In the genomic region with DNA sequence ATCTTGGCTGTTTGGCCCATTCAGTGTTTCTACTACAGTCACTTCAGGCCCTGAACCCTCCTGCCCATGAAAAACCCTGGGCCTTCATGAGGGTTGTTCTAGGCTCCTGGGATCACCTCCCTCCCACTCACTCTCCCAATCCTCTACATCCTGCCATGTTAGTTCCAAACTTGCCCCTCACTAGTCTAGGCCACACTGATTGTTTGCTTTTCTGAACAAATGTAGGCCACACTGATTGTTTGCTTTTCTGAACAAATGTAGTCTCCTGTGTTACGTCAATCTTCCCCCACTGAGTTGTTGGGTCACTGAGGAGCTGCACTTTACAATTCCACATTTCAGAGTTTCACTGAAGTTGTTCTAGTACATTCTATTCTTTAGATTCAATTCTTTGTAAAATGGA, we compare ENCODE assay signal across 24 cellular contexts. TPM values are rescaled to one million over a fixed set of nuclear protein-coding genes. Genes with fewer than 3 reads are reported as not detected.
DNase-seq lines count a peak whose midpoint lies in the region; ATAC-seq, FAIRE-seq and TF ChIP-seq lines count a peak whose summit lies in the region.
"Had no signal": no experiment of that assay in that cellular context is flagged by ENCODE, and none has a peak within 500 bp of the region (broad histone marks: within the 10 kb centered on the region; RNA-seq: fewer than 3 reads in every experiment).

No MANE protein-coding gene starts in this region.

- peak overlapping the region; percentile 21; the same call in 1 of the 2 replicates for H3K27ac Mint-ChIP-seq in GM23338
- H3K27ac Mint-ChIP-seq in stimulated activated memory B cell treated with anti-CD40 and anti-IgM and Interleukin-4, amounts not matched to agents 10 μg/mL and 1 μg/mL and 100 μg/mL, for 72 hours = no peak overlapping the region
- H3K27ac Mint-ChIP-seq: activated CD4-positive, alpha-beta T cell treated with anti-CD3 and anti-CD28 coated beads, Interleukin-2, amount 10 ng/mL, durations not matched to agents 24 days and 14 days; activated CD8-positive, alpha-beta memory T cell treated with anti-CD3 and anti-CD28 coated beads, Interleukin-2, amount 10 ng/mL, durations not matched to agents 7 days and 5 days; activated naive CD4-positive, alpha-beta T cell treated with anti-CD3 and anti-CD28 coated beads, Interleukin-2, amount 50 U/mL, for 24 hours had no signal

- H3K27ac ChIP-seq in GM23338 (ENCODE audit: low read depth) (0 out of 2 replicates have a peak overlapping the region, but pooled peaks have one; percentile 20), SJCRH30 (no peak overlapping the region), pancreas (peak overlapping the region in 1 of 4 donors; percentile 31)
- H3K27ac ChIP-seq: epithelial cell of prostate had no signal

- ATAC-seq in GM23338 = no peak
- ATAC-seq in left colon = peak; percentile 44
- peak; percentile 13 to 74 (median 36) for ATAC-seq in pancreas
- no peak for ATAC-seq in stimulated activated memory B cell treated with anti-CD40 and anti-IgM and Interleukin-4, amounts not matched to agents 10 μg/mL and 1 μg/mL and 100 μg/mL, for 72 hours
- ATAC-seq: activated CD8-positive, alpha-beta memory T cell treated with anti-CD3 and anti-CD28 coated beads, Interleukin-2, amount 10 ng/mL, durations not matched to agents 7 days and 5 days; stimulated activated naive CD8-positive, alpha-beta T cell treated with anti-CD3 and anti-CD28 coated beads, Interleukin-15, Interleukin-2, amounts not matched to agents 100 U/mL and 50 U/mL, for 24 hours had no signal

- H3K36me3 Mint-ChIP-seq in GM23338 (ENCODE audit: low read depth) = no peaks in the 10 kb centered on the region
- peaks cover 13% of the 10 kb centered on the region for H3K36me3 Mint-ChIP-seq in stimulated activated memory B cell treated with anti-CD40 and anti-IgM and Interleukin-4, amounts not matched to agents 10 μg/mL and 1 μg/mL and 100 μg/mL, for 72 hours

- no peaks in the 10 kb centered on the region for H3K4me1 Mint-ChIP-seq in GM23338
- no peaks in the 10 kb centered on the region for H3K4me1 Mint-ChIP-seq in stimulated activated memory B cell treated with anti-CD40 and anti-IgM and Interleukin-4, amounts not matched to agents 10 μg/mL and 1 μg/mL and 100 μg/mL, for 72 hours

- FAIRE-seq in pancreas (lab: Jason Lieb, UNC) = no peak
- FAIRE-seq: H54 had no signal

- 27% methylated on average over 1 of the region's 1 CpG for WGBS in pancreas, 2 donors

- no peaks in the 10 kb centered on the region for H3K9me3 Mint-ChIP-seq in GM23338
- H3K9me3 Mint-ChIP-seq in stimulated activated memory B cell treated with anti-CD40 and anti-IgM and Interleukin-4, amounts not matched to agents 10 μg/mL and 1 μg/mL and 100 μg/mL, for 72 hours = no peaks in the 10 kb centered on the region
- H3K9me3 Mint-ChIP-seq: activated naive CD4-positive, alpha-beta T cell treated with anti-CD3 and anti-CD28 coated beads, Interleukin-2, amount 50 U/mL, for 24 hours had no signal

- no peaks in the 10 kb centered on the region; the same call in 1 of the 2 replicates for H3F3A ChIP-seq in GM23338 (replicated peaks; ENCODE audit: low read depth)

- H3K36me3 ChIP-seq in GM23338 (ENCODE audit: insufficient read depth) = no peaks in the 10 kb centered on the region
- no peaks in the 10 kb centered on the region for H3K36me3 ChIP-seq in SJCRH30
- peaks cover 0 to 6% (median 0%) of the 10 kb centered on the region in 3 donors for H3K36me3 ChIP-seq in pancreas

- TF ChIP-seq CTCF in GM23338 (conservative IDR thresholded peaks at IDR 0.05; ENCODE audit: low read depth in 2 of 2) = no peak
- no peak for TF ChIP-seq CTCF in pancreas (IDR thresholded peaks at IDR 0.05)

- no peaks in the 10 kb centered on the region for H3K79me2 ChIP-seq in GM23338 (replicated peaks; ENCODE audit: insufficient read depth)

- DNase-seq in GM23338 (ENCODE audit: low spot score) = no peak
- peak; percentile 2 to 27 for DNase-seq in SJCRH30
- no peak for DNase-seq in left colon
- DNase-seq in pancreas = no peak
- DNase-seq in SK-N-DZ (ENCODE audit: low spot score) = no peak
- no peak for DNase-seq in stimulated activated CD4-positive, alpha-beta T cell treated with anti-CD3 and anti-CD28 coated beads, Interleukin-2, amount 100 ng/mL, for 24 hours
- no peak for DNase-seq in ecto neural progenitor cell (ENCODE audit: low spot score)
- DNase-seq: activated CD4-positive, alpha-beta T cell treated with anti-CD3 and anti-CD28 coated beads, Interleukin-2, amount 10 ng/mL, durations not matched to agents 24 days and 14 days; activated CD8-positive, alpha-beta memory T cell treated with anti-CD3 and anti-CD28 coated beads, Interleukin-2, amount 10 ng/mL, durations not matched to agents 7 days and 5 days; aorta; cerebellar nuclear complex; DMS153; head of caudate nucleus; NCI-H1694; NCI-H748 treated with DMSO at 0.1 percent for 48 hours; right cardiac atrium; SK-N-SH; stimulated activated CD4-positive, alpha-beta T cell treated with anti-CD3 and anti-CD28 coated beads, Interleukin-12 subunit alpha, Interleukin-12 subunit beta, amount 100 ng/mL, for 4 hours; stimulated activated CD4-positive, alpha-beta T cell treated with anti-CD3 and anti-CD28 coated beads, Interleukin-4, amount 100 ng/mL, for 4 hours; stimulated activated naive CD8-positive, alpha-beta T cell treated with anti-CD3 and anti-CD28 coated beads, Interleukin-15, Interleukin-2, amounts not matched to agents 100 U/mL and 50 U/mL, for 24 hours had no signal

- intact Hi-C loops in left colon (cut with DNase I, micrococcal nuclease) = no loop called here
- intact Hi-C loops in pancreas (cut with DNase I) = no loop called here

- no peak overlapping the region for H2AFZ ChIP-seq in GM23338

- no peak overlapping the region for H3K4me3 ChIP-seq in GM23338
- no peak overlapping the region for H3K4me3 ChIP-seq in SJCRH30
- no peak overlapping the region for H3K4me3 ChIP-seq in pancreas

- no peak overlapping the region for H3K4me3 Mint-ChIP-seq in GM23338
- no peak overlapping the region for H3K4me3 Mint-ChIP-seq in stimulated activated memory B cell treated with anti-CD40 and anti-IgM and Interleukin-4, amounts not matched to agents 10 μg/mL and 1 μg/mL and 100 μg/mL, for 72 hours
- H3K4me3 Mint-ChIP-seq: activated CD4-positive, alpha-beta T cell treated with anti-CD3 and anti-CD28 coated beads, Interleukin-2, amount 10 ng/mL, durations not matched to agents 24 days and 14 days; activated CD8-positive, alpha-beta memory T cell treated with anti-CD3 and anti-CD28 coated beads, Interleukin-2, amount 10 ng/mL, durations not matched to agents 7 days and 5 days; activated naive CD4-positive, alpha-beta T cell treated with anti-CD3 and anti-CD28 coated beads, Interleukin-2, amount 50 U/mL, for 24 hours had no signal

- H3K27me3 Mint-ChIP-seq in GM23338 (ENCODE audit: insufficient read depth, low read depth, poor library complexity) = no peaks in the 10 kb centered on the region
- no peaks in the 10 kb centered on the region for H3K27me3 Mint-ChIP-seq in stimulated activated memory B cell treated with anti-CD40 and anti-IgM and Interleukin-4, amounts not matched to agents 10 μg/mL and 1 μg/mL and 100 μg/mL, for 72 hours
- H3K27me3 Mint-ChIP-seq: activated CD4-positive, alpha-beta T cell treated with anti-CD3 and anti-CD28 coated beads, Interleukin-2, amount 10 ng/mL, durations not matched to agents 24 days and 14 days; activated CD8-positive, alpha-beta memory T cell treated with anti-CD3 and anti-CD28 coated beads, Interleukin-2, amount 10 ng/mL, durations not matched to agents 7 days and 5 days; activated naive CD4-positive, alpha-beta T cell treated with anti-CD3 and anti-CD28 coated beads, Interleukin-2, amount 50 U/mL, for 24 hours had no signal

- 0 out of 2 replicates have a peak, but pooled peaks cover 4% of the 10 kb centered on the region for H4K20me1 ChIP-seq in GM23338 (replicated peaks; ENCODE audit: insufficient read depth)

- H3K4me2 ChIP-seq in GM23338 = no peak overlapping the region
- H3K4me2 ChIP-seq: SK-N-SH had no signal

- no peaks in the 10 kb centered on the region for H3K9me2 ChIP-seq in GM23338 (ENCODE audit: insufficient read depth)
- H3K9me2 ChIP-seq: SK-N-SH had no signal

- H3K4me1 ChIP-seq in GM23338 (ENCODE audit: insufficient read depth) = no peaks in the 10 kb centered on the region
- H3K4me1 ChIP-seq in SJCRH30 = peaks cover 8% of the 10 kb centered on the region; the same call in 1 of the 2 replicates
- H3K4me1 ChIP-seq in pancreas = no peaks in the 10 kb centered on the region

- H3K9me3 ChIP-seq in SJCRH30 (replicated peaks) (no peaks in the 10 kb centered on the region), pancreas (no peaks in the 10 kb centered on the region)
- H3K9me3 ChIP-seq: SK-N-SH had no signal

- H3K27me3 ChIP-seq in GM23338 (ENCODE audit: insufficient read depth) = no peaks in the 10 kb centered on the region
- H3K27me3 ChIP-seq in SJCRH30 = no peaks in the 10 kb centered on the region
- H3K27me3 ChIP-seq in pancreas = no peaks in the 10 kb centered on the region

TF ChIP-seq in GM23338, 12 proteins besides CTCF, POLR2A, EP300 and RAD21 (continues in another document):
- TF ChIP-seq, protein P1, sequence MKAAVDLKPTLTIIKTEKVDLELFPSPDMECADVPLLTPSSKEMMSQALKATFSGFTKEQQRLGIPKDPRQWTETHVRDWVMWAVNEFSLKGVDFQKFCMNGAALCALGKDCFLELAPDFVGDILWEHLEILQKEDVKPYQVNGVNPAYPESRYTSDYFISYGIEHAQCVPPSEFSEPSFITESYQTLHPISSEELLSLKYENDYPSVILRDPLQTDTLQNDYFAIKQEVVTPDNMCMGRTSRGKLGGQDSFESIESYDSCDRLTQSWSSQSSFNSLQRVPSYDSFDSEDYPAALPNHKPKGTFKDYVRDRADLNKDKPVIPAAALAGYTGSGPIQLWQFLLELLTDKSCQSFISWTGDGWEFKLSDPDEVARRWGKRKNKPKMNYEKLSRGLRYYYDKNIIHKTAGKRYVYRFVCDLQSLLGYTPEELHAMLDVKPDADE (IDR thresholded peaks at IDR 0.05) = no peak
- TF ChIP-seq ZNF114 (CRISPR knock-in tag; IDR thresholded peaks at IDR 0.05) = no peak

RNA-seq across cellular contexts. Expression of a gene that starts 5.3 kb away (rescaled TPM):
- 104 and 117 TPM in 2 replicates for total RNA-seq in GM23338 (2014; rRNA removed; shearing (Covaris generic))
- 35.1 and 36.0 TPM in 2 replicates for polyA plus RNA-seq in GM23338 (2016; fragmentation: Nextera tagmentation; extraction: Ambion mirVana)
- 85.1 and 85.2 TPM in 2 replicates for total RNA-seq in SJCRH30 (2014; rRNA removed; shearing (Covaris generic))
- 100 to 1,000 TPM; 123 to 177 TPM for total RNA-seq in left colon
- 10 to 100 TPM; 43.3 to 68.4 (median 54.9) TPM for total RNA-seq in pancreas
- 10 to 100 TPM; 22.0 to 25.5 TPM for polyA plus RNA-seq in pancreas
- 88.7 and 95.1 TPM in 2 replicates for polyA plus RNA-seq in SK-N-DZ (2014; cell fraction: cytosol; rRNA removed)
- 165 and 169 TPM in 2 replicates for polyA plus RNA-seq in SK-N-DZ (2014; cell fraction: nucleus; rRNA removed)

RNA-seq across cellular contexts. Expression of a gene that starts 31.9 kb away (rescaled TPM):
- total RNA-seq in GM23338 (2014; rRNA removed; shearing (Covaris generic)) = 28.3 and 29.7 TPM in 2 replicates
- polyA plus RNA-seq in GM23338 (2016; fragmentation: Nextera tagmentation; extraction: Ambion mirVana) (27.3 and 32.4 TPM in 2 replicates), pancreas (10 to 100 TPM in 1 of 2 donors, 1 to 10 TPM in 1; 8.1 to 16.8 TPM)
- 22.5 and 23.3 TPM in 2 replicates for total RNA-seq in SJCRH30 (2014; rRNA removed; shearing (Covaris generic))
- total RNA-seq in left colon (10 to 100 TPM; 26.6 to 29.6 TPM), pancreas (10 to 100 TPM in 5 of 6 donors, 1 to 10 TPM in 1; 8.9 to 25.5 (median 16.7) TPM)
- 34.9 and 38.3 TPM in 2 replicates for polyA plus RNA-seq in SK-N-DZ (2014; cell fraction: cytosol; rRNA removed)
- polyA plus RNA-seq in SK-N-DZ (2014; cell fraction: nucleus; rRNA removed) = 21.2 and 26.8 TPM in 2 replicates

Comparison
In these comparisons a context has a peak if more than half of its experiments do, and no peak if none do; other contexts are left out.
1. ATAC-seq: peak in left colon (single experiment) and pancreas (4 of 4); none in GM23338 (single experiment) and stimulated activated memory B cell treated with anti-CD40 and anti-IgM and Interleukin-4, amounts not matched to agents 10 μg/mL and 1 μg/mL and 100 μg/mL, for 72 hours (single experiment).
2. DNase-seq: peak in SJCRH30 (2 of 2); none in GM23338 (single experiment), left colon (0 of 2), pancreas (0 of 6), SK-N-DZ (single experiment), stimulated activated CD4-positive, alpha-beta T cell treated with anti-CD3 and anti-CD28 coated beads, Interleukin-2, amount 100 ng/mL, for 24 hours (0 of 2) and ecto neural progenitor cell (single experiment).